In the genomic region with DNA sequence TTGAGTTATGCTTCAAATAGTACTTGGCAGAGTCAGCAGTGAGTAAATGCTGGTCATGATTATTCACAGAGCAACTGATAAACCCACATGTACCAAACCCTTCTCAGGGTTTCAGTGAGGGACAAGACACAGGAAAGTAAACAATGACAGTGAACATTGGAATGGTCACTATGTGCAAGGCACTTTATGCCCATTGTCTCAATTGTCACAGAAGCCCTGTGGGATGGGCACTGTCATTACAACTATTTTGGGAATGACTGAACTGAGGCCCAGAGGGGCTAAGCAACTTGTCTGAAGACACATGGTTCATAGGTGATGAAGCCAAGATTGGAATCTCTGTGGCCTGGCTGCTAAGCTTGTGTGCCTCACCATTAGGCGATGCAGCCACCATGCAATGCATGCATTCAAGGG, we compare ENCODE assay signal across 20 cellular contexts.
DNase-seq lines count a peak whose midpoint lies in the region; TF ChIP-seq lines count a peak whose summit lies in the region.
"Had no signal": no experiment of that assay in that cellular context is flagged by ENCODE, and none has a peak within 500 bp of the region (broad histone marks: within the 10 kb centered on the region; RNA-seq: fewer than 3 reads in every experiment).

No MANE protein-coding gene starts in this region.

- no peak for TF ChIP-seq CTCF in osteocyte (IDR thresholded peaks at IDR 0.05)

- H3K36me3 Mint-ChIP-seq in osteocyte (ENCODE audit: unreplicated experiment) = no peaks in the 10 kb centered on the region
- H3K36me3 Mint-ChIP-seq: activated naive CD4-positive, alpha-beta T cell treated with anti-CD3 and anti-CD28 coated beads, Interleukin-2, amount 10 ng/mL, durations not matched to agents 7 days and 5 days; brain; type B pancreatic cell had no signal

- H3K27ac Mint-ChIP-seq in osteocyte (ENCODE audit: unreplicated experiment) = no peak overlapping the region
- H3K27ac Mint-ChIP-seq: activated naive CD4-positive, alpha-beta T cell treated with anti-CD3 and anti-CD28 coated beads, Interleukin-2, amount 10 ng/mL, durations not matched to agents 7 days and 5 days; GM23338; type B pancreatic cell had no signal

- in situ Hi-C loops in ACHN (cut with HindIII; ENCODE audit: low pct_ligation_motif_present, low pct_unique_long_range_greater_than_20kb, low sequenced_read_pairs) = no loop called here

- DNase-seq in A172 (ENCODE audit: low spot score) = peak; percentile 47
- peak; percentile 5 for DNase-seq in GM04504 (ENCODE audit: low read depth)
- DNase-seq in RKO (ENCODE audit: low spot score) = peak; percentile 38
- peak; percentile 19 for DNase-seq in fibroblast of peridontal ligament (ENCODE audit: extremely low read depth)
- DNase-seq in NOMO-1 treated with DMSO at 0.1 percent for 48 hours (lab: John Stamatoyannopoulos, UW; ENCODE audit: unreplicated experiment) = no peak
- DNase-seq in ACHN = no peak
- DNase-seq in T-helper 2 cell = no peak
- no peak for DNase-seq in osteocyte (ENCODE audit: extremely low spot score, unreplicated experiment)
- DNase-seq: activated CD4-positive, alpha-beta T cell treated with anti-CD3 and anti-CD28 coated beads for 4 hours; activated naive CD4-positive, alpha-beta T cell treated with anti-CD3 and anti-CD28 coated beads, Interleukin-2, amount 10 ng/mL, durations not matched to agents 7 days and 5 days; activated T-cell treated with anti-CD3 and anti-CD28 coated beads for 4 hours; left cardiac atrium; mucosa of descending colon; NCI-H2081 treated with DMSO at 0.1 percent for 48 hours; ovary; small intestine; T-helper 9 cell had no signal

- no peaks in the 10 kb centered on the region for H3K4me1 Mint-ChIP-seq in osteocyte (ENCODE audit: unreplicated experiment)
- H3K4me1 Mint-ChIP-seq: activated naive CD4-positive, alpha-beta T cell treated with anti-CD3 and anti-CD28 coated beads, Interleukin-2, amount 10 ng/mL, durations not matched to agents 7 days and 5 days; GM23338 had no signal

- no peaks in the 10 kb centered on the region for H3K9me3 Mint-ChIP-seq in osteocyte (ENCODE audit: unreplicated experiment)
- H3K9me3 Mint-ChIP-seq: activated naive CD4-positive, alpha-beta T cell treated with anti-CD3 and anti-CD28 coated beads, Interleukin-2, amount 10 ng/mL, durations not matched to agents 7 days and 5 days; brain; type B pancreatic cell had no signal

- H3K27me3 Mint-ChIP-seq in osteocyte (ENCODE audit: unreplicated experiment) = peaks cover 8% of the 10 kb centered on the region

- H3K4me3 Mint-ChIP-seq in osteocyte (ENCODE audit: unreplicated experiment) = no peak overlapping the region
- H3K4me3 Mint-ChIP-seq: activated naive CD4-positive, alpha-beta T cell treated with anti-CD3 and anti-CD28 coated beads, Interleukin-2, amount 10 ng/mL, durations not matched to agents 7 days and 5 days; brain; GM23338; type B pancreatic cell had no signal

Comparison
In these comparisons a context has a peak if more than half of its experiments do, and no peak if none do; other contexts are left out.
1. DNase-seq: peak in A172 (single experiment), GM04504 (single experiment), RKO (single experiment) and fibroblast of peridontal ligament (single experiment); none in NOMO-1 treated with DMSO at 0.1 percent for 48 hours (single experiment), ACHN (single experiment), T-helper 2 cell (0 of 5) and osteocyte (single experiment).